8 cellular contexts compared by ENCODE assay signal in genomic region chr11:77191823-77192495, GRCh38.
DNase-seq lines count a peak whose midpoint lies in the region; ATAC-seq and TF ChIP-seq lines count a peak whose summit lies in the region.

No MANE protein-coding gene starts in this region.

- H3K4me1 ChIP-seq in fibroblast of lung (ENCODE audit: control insufficient read depth, extremely low read depth, insufficient read depth, low read length), result no peaks in the 10 kb centered on the region

- ATAC-seq in activated CD8-positive, alpha-beta memory T cell treated with anti-CD3 and anti-CD28 coated beads, Interleukin-2, amount 10 ng/mL, durations not matched to agents 7 days and 5 days, result peak; percentile 47

- no peak overlapping the region for H3K27ac ChIP-seq in fibroblast of lung (ENCODE audit: insufficient read depth, low read length)

- no peak overlapping the region for H3K4me3 ChIP-seq in fibroblast of lung (replicated peaks in 1 of 4; ENCODE audit: control extremely low read depth in 1 of 4, insufficient read depth in 1 of 4, low read depth in 3 of 4, low read length in 4 of 4)

- no peak overlapping the region for H3K4me2 ChIP-seq in fibroblast of lung (ENCODE audit: extremely low read depth, insufficient read depth, low read length)

- no peak overlapping the region for H3K27ac Mint-ChIP-seq in activated CD8-positive, alpha-beta memory T cell treated with anti-CD3 and anti-CD28 coated beads, Interleukin-2, amount 10 ng/mL, durations not matched to agents 7 days and 5 days

- H3K4me1 Mint-ChIP-seq in activated CD8-positive, alpha-beta memory T cell treated with anti-CD3 and anti-CD28 coated beads, Interleukin-2, amount 10 ng/mL, durations not matched to agents 7 days and 5 days, result peaks cover 3% of the 10 kb centered on the region

- H3K36me3 Mint-ChIP-seq in activated CD8-positive, alpha-beta memory T cell treated with anti-CD3 and anti-CD28 coated beads, Interleukin-2, amount 10 ng/mL, durations not matched to agents 7 days and 5 days, result no peaks in the 10 kb centered on the region

- TF ChIP-seq CTCF in fibroblast of lung (conservative IDR thresholded peaks at IDR 0.05 in 1 of 2, IDR thresholded peaks at IDR 0.05 in 1 of 2; ENCODE audit: low read depth in 1 of 2, low read length in 2 of 2), result peak; percentile 34 to 56

- H3K79me2 ChIP-seq in fibroblast of lung (ENCODE audit: control insufficient read depth, insufficient read depth, low read length), result no peaks in the 10 kb centered on the region

- H2AFZ ChIP-seq in fibroblast of lung (ENCODE audit: low read length), result no peak overlapping the region

- CTCF ChIA-PET in activated CD8-positive, alpha-beta memory T cell treated with anti-CD3 and anti-CD28 coated beads, Interleukin-2, amount 10 ng/mL, durations not matched to agents 7 days and 5 days (lab: Charles Lee), result interaction anchor here (1.8 kb wide), 1 partner anchor 65 kb away, joined by 5 read pairs; no protein-coding TSS in a partner anchor

- DNase-seq in SIG-M5 treated with dmso at 0.1 percent for 504 hours (lab: John Stamatoyannopoulos, UW; ENCODE audit: unreplicated experiment) (peak; percentile 49), SIG-M5 (lab: John Stamatoyannopoulos, UW) (no peak), NCI-H2196 (lab: John Stamatoyannopoulos, UW; ENCODE audit: unreplicated experiment) (peak; percentile 76), fibroblast of lung (ENCODE audit: low read depth in 2 of 2) (peak; percentile 26 to 31), renal cortical epithelial cell (ENCODE audit: low read depth) (peak; percentile 48), mesenteric fat pad (ENCODE audit: low spot score) (no peak), NCI-H2227 (lab: John Stamatoyannopoulos, UW; ENCODE audit: unreplicated experiment) (no peak)
- DNase-seq in activated CD8-positive, alpha-beta memory T cell treated with anti-CD3 and anti-CD28 coated beads, Interleukin-2, amount 10 ng/mL, durations not matched to agents 7 days and 5 days, result peak; percentile 66

- no peaks in the 10 kb centered on the region for H3K9me3 ChIP-seq in fibroblast of lung (ENCODE audit: control insufficient read depth, insufficient read depth, low read depth, low read length)

- H3K9ac ChIP-seq in fibroblast of lung (ENCODE audit: insufficient read depth, low read length), result no peak overlapping the region

- H3K27me3 Mint-ChIP-seq in activated CD8-positive, alpha-beta memory T cell treated with anti-CD3 and anti-CD28 coated beads, Interleukin-2, amount 10 ng/mL, durations not matched to agents 7 days and 5 days, result peaks cover 2% of the 10 kb centered on the region

- H3K4me3 Mint-ChIP-seq in activated CD8-positive, alpha-beta memory T cell treated with anti-CD3 and anti-CD28 coated beads, Interleukin-2, amount 10 ng/mL, durations not matched to agents 7 days and 5 days, result no peak overlapping the region

- no peaks in the 10 kb centered on the region for H3K27me3 ChIP-seq in fibroblast of lung (ENCODE audit: control insufficient read depth, insufficient read depth, low read length)

- no peaks in the 10 kb centered on the region for H3K36me3 ChIP-seq in fibroblast of lung (ENCODE audit: control insufficient read depth, insufficient read depth, low read length)

- no peaks in the 10 kb centered on the region for H3K9me3 Mint-ChIP-seq in activated CD8-positive, alpha-beta memory T cell treated with anti-CD3 and anti-CD28 coated beads, Interleukin-2, amount 10 ng/mL, durations not matched to agents 7 days and 5 days (ENCODE audit: low read depth)

- H4K20me1 ChIP-seq in fibroblast of lung (ENCODE audit: control insufficient read depth, extremely low read depth, insufficient read depth, low read length), result no peaks in the 10 kb centered on the region

Comparison
In these comparisons a context has a peak if more than half of its experiments do, and no peak if none do; other contexts are left out.
1. DNase-seq: peak in SIG-M5 treated with dmso at 0.1 percent for 504 hours (single experiment), NCI-H2196 (single experiment), activated CD8-positive, alpha-beta memory T cell treated with anti-CD3 and anti-CD28 coated beads, Interleukin-2, amount 10 ng/mL, durations not matched to agents 7 days and 5 days (single experiment), fibroblast of lung (2 of 2) and renal cortical epithelial cell (single experiment); none in SIG-M5 (single experiment), mesenteric fat pad (single experiment) and NCI-H2227 (single experiment).